In the genomic region with DNA sequence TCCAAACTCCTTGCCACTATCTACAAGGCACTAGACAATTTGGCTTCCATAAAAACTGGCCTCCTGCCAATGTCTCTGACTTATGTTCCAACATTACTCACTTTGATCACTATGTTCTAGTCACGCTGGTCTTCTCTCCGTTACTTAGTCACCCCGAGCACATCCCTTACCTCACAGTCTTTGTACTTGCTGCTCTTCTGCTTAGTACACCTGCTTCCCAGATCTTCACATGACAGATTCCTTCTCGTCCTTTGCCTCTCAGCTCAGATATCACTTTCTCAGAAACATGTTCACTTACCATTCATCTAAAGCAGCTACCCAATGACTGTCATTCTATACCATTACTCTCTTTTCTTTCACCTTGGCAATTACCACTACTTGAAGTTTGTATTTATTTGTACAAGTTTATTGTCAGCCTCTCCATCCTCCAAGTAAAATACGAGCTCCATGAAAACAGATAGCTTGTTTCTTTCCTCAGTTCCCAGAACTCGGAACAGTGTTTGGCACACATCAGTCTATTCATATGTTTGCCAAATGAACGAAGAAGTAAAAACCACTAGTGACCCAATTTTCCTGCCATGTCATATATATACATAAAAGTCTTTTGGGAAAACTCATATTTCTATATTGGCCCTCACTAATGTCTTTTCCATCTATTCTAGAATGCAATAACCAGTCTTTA, we compare ENCODE assay signal across 11 cellular contexts. TPM values are rescaled to one million over a fixed set of nuclear protein-coding genes. Genes with fewer than 3 reads are reported as not detected.
DNase-seq lines count a peak whose midpoint lies in the region; ATAC-seq lines count a peak whose summit lies in the region.
"Had no signal": no experiment of that assay in that cellular context is flagged by ENCODE, and none has a peak within 500 bp of the region (broad histone marks: within the 10 kb centered on the region; RNA-seq: fewer than 3 reads in every experiment).

No MANE protein-coding gene starts in this region.

- peak overlapping the region; percentile 43 to 51 for H3K27ac ChIP-seq in aorta (ENCODE audit: low read depth in 1 of 2, low read length in 2 of 2)

- no peaks in the 10 kb centered on the region for H3K36me3 ChIP-seq in aorta (ENCODE audit: control insufficient read depth in 1 of 2, insufficient read depth in 2 of 2, low read length in 1 of 2)

- WGBS in aorta, 2 donors, result 4 to 6% methylated on average over 7 of the region's 7 CpGs

- H3K27me3 ChIP-seq in aorta (ENCODE audit: control insufficient read depth in 1 of 2, insufficient read depth in 2 of 2, low read length in 1 of 2), result no peaks in the 10 kb centered on the region

- H3K9me3 ChIP-seq in aorta (ENCODE audit: control insufficient read depth, low read length), result no peaks in the 10 kb centered on the region

- no peak overlapping the region for H3K4me3 ChIP-seq in aorta (ENCODE audit: low read length in 2 of 2)
- H3K4me3 ChIP-seq: lung had no signal

- ATAC-seq in Right ventricle myocardium inferior (peak; percentile 88), aorta (ENCODE audit: low FRiP score) (peak; percentile 73)

- H3K4me1 ChIP-seq in aorta (ENCODE audit: control insufficient read depth in 1 of 2, insufficient read depth in 2 of 2, low read length in 2 of 2), result peaks cover 4 to 9% of the 10 kb centered on the region in 2 donors

- no peak for DNase-seq in Right ventricle myocardium inferior (ENCODE audit: missing footprints)
- DNase-seq in cardiac septum (ENCODE audit: low spot score), result no peak
- DNase-seq in amniotic epithelial cell (ENCODE audit: low read depth), result peak; percentile 90
- DNase-seq in islet precursor cell, result peak; percentile 7
- no peak for DNase-seq in aorta
- no peak for DNase-seq in NCI-H146 treated with DMSO at 0.1 percent for 48 hours (lab: John Stamatoyannopoulos, UW; ENCODE audit: unreplicated experiment)
- DNase-seq in stimulated activated CD4-positive, alpha-beta T cell treated with anti-CD3 and anti-CD28 coated beads, Interleukin-4, amount 100 ng/mL, for 24 hours, result no peak
- DNase-seq in SK-N-DZ (ENCODE audit: low spot score), result no peak
- DNase-seq: activated effector memory CD4-positive, alpha-beta T cell treated with Interleukin-2 at 50 U/mL for 16 hours; GDM1 had no signal

- intact Hi-C loops in Right ventricle myocardium inferior (cut with DNase I) (no loop called here), cardiac septum (cut with DNase I) (loop anchor here (5.0 kb wide), 1 partner anchor 71 kb away; a partner anchor contains a TSS), aorta (cut with DNase I) (loop anchor here in 1 of 2 donors (5.0 kb wide), 1 partner anchor 71 kb away; a partner anchor contains a TSS)

RNA-seq across cellular contexts. Expression of a gene that starts 5.9 kb away (rescaled TPM):
- total RNA-seq in Right ventricle myocardium inferior, result 22.3 TPM
- 9.2 TPM for total RNA-seq in cardiac septum
- 10 to 100 TPM in 1 of 2 donors, 1 to 10 TPM in 1; 8.6 to 14.4 TPM for total RNA-seq in aorta
- 1 to 10 TPM; 7.6 to 8.9 TPM for polyA plus RNA-seq in aorta
- polyA plus RNA-seq in SK-N-DZ (2014; cell fraction: cytosol; rRNA removed), result 1.3 and 1.5 TPM in 2 replicates
- 2.8 and 7.0 TPM in 2 replicates for polyA plus RNA-seq in SK-N-DZ (2014; cell fraction: nucleus; rRNA removed)

Comparison
In these comparisons a context has a peak if more than half of its experiments do, and no peak if none do; other contexts are left out.
1. DNase-seq: peak in amniotic epithelial cell (single experiment) and islet precursor cell (single experiment); none in Right ventricle myocardium inferior (single experiment), cardiac septum (single experiment), aorta (0 of 2), NCI-H146 treated with DMSO at 0.1 percent for 48 hours (single experiment), stimulated activated CD4-positive, alpha-beta T cell treated with anti-CD3 and anti-CD28 coated beads, Interleukin-4, amount 100 ng/mL, for 24 hours (single experiment) and SK-N-DZ (single experiment).